Comparison of ENCODE assay signal across 2 cellular contexts in the genomic region with DNA sequence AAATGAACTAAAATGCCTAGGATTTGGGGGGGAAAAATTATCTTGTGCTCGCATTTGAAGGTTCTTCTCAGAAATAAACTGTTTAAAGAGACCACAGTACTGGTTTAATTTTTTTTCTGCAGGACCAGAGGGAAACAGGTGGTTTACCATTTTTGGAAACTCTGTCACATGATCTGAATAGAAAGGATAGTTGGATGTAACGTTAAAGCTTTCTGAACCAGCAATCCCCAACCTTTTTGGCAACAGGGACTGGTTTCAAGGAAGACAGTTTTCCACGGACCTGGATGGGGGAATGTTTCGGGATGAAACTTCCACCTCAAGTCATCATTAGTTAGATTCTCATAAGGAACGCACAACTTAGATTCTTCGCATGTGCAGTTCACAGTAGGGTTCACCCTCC.
TF ChIP-seq lines count a peak whose summit lies in the region.

No MANE protein-coding gene starts in this region.

TF ChIP-seq in HEK293, 187 proteins besides CTCF, POLR2A, EP300 and RAD21:
- TF ChIP-seq ZBTB26 (tag by site-specific recombination; optimal IDR thresholded peaks at IDR 0.05) (no peak), KLF10 (tag by site-specific recombination; IDR thresholded peaks at IDR 0.05) (no peak), ZNF654 (tag by site-specific recombination; IDR thresholded peaks at IDR 0.05; ENCODE audit: low read depth) (no peak), SCRT2 (tag by site-specific recombination; IDR thresholded peaks at IDR 0.05) (peak; percentile 35; the same call in 1 of the 2 replicates)

TF ChIP-seq in K562, 482 proteins besides CTCF, POLR2A, EP300 and RAD21:
- TF ChIP-seq TFE3 (CRISPR knock-in tag; IDR thresholded peaks at IDR 0.05) = peak; percentile 20; the same call in 1 of the 2 replicates
- TF ChIP-seq ZBTB7A (IDR thresholded peaks at IDR 0.05; ENCODE audit: borderline replicate concordance, control insufficient read depth, low read depth, low read length) = no peak
